In the genomic region with DNA sequence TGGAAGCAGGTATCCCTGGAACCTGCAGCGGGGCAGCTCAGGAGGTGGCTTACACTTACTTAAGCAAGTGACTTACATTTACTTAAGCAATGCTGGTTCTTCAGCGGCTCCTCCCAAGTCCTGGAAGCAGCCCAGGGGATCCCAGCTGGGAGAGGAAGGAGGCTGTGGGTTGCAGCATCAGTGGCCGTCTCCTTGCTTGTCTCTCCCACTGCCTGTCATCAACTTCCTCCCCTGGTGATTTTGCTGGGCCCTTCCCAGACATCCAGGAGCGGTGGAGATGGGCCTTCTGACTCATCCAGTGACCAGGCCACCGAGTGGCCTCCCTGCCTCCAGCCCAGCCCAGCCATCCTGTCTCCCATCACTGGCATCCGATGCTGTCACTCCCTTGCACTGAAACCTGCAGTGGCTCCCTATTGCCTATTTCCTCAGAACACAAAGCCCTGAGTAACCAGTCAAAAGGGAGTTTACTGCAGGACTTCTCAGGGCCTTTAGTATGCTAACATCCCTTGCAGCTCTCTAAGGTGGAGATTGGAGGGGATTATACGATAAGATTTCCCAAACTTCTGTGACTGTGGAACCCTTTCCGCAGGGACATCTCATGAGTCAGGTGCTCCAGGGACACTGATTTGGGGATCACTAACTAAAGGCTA, we compare ENCODE assay signal across 12 cellular contexts.
DNase-seq lines count a peak whose midpoint lies in the region; ATAC-seq and TF ChIP-seq lines count a peak whose summit lies in the region.
"Had no signal": no experiment of that assay in that cellular context is flagged by ENCODE, and none has a peak within 500 bp of the region (broad histone marks: within the 10 kb centered on the region; RNA-seq: fewer than 3 reads in every experiment).

No MANE protein-coding gene starts in this region.

- no peaks in the 10 kb centered on the region for H3K36me3 ChIP-seq in mammary epithelial cell (ENCODE audit: insufficient read depth, low read length)

- H3K9me3 Mint-ChIP-seq in MCF 10A (ENCODE audit: unreplicated experiment) = no peaks in the 10 kb centered on the region
- H3K9me3 Mint-ChIP-seq: activated naive CD8-positive, alpha-beta T cell treated with anti-CD3 and anti-CD28 coated beads, Interleukin-2, amount 50 U/mL, for 24 hours had no signal

- H3K4me3 Mint-ChIP-seq in MCF 10A (ENCODE audit: unreplicated experiment) = no peak overlapping the region
- H3K4me3 Mint-ChIP-seq: activated CD8-positive, alpha-beta memory T cell treated with anti-CD3 and anti-CD28 coated beads, Interleukin-2, amount 10 ng/mL, durations not matched to agents 7 days and 5 days; activated naive CD8-positive, alpha-beta T cell treated with anti-CD3 and anti-CD28 coated beads, Interleukin-2, amount 50 U/mL, for 24 hours had no signal

- H3K9me3 ChIP-seq in mammary epithelial cell (replicated peaks; ENCODE audit: insufficient read depth, low read length) = peaks cover 29% of the 10 kb centered on the region

- H3K4me3 ChIP-seq in mammary epithelial cell (replicated peaks in 1 of 3; ENCODE audit: insufficient read depth in 1 of 3, low read depth in 2 of 3, low read length in 3 of 3) = no peak overlapping the region
- H3K4me3 ChIP-seq in coronary artery = no peak overlapping the region
- no peak overlapping the region for H3K4me3 ChIP-seq in lower leg skin (ENCODE audit: low read depth, poor library complexity, severe bottlenecking)
- H3K4me3 ChIP-seq: dorsolateral prefrontal cortex had no signal

- POLR2A ChIA-PET in MCF 10A (lab: Yijun Ruan, JAX) = no interaction called here

- H3K4me1 ChIP-seq in mammary epithelial cell (ENCODE audit: insufficient read depth, low read length) = no peaks in the 10 kb centered on the region
- H3K4me1 ChIP-seq in foreskin keratinocyte = no peaks in the 10 kb centered on the region

- no peaks in the 10 kb centered on the region for H3K36me3 Mint-ChIP-seq in MCF 10A (ENCODE audit: insufficient read depth, unreplicated experiment)
- H3K36me3 Mint-ChIP-seq: activated CD8-positive, alpha-beta memory T cell treated with anti-CD3 and anti-CD28 coated beads, Interleukin-2, amount 10 ng/mL, durations not matched to agents 7 days and 5 days had no signal

- BruUV-seq in MCF 10A (replicated peaks; lab: Mats Ljungman, UMichigan) (no TSS peak), mammary epithelial cell (replicated peaks; lab: Mats Ljungman, UMichigan) (no TSS peak)

- H3K27ac Mint-ChIP-seq in MCF 10A (ENCODE audit: low read depth, unreplicated experiment) = no peak overlapping the region
- H3K27ac Mint-ChIP-seq: activated CD8-positive, alpha-beta memory T cell treated with anti-CD3 and anti-CD28 coated beads, Interleukin-2, amount 10 ng/mL, durations not matched to agents 7 days and 5 days; activated naive CD8-positive, alpha-beta T cell treated with anti-CD3 and anti-CD28 coated beads, Interleukin-2, amount 50 U/mL, for 24 hours had no signal

- TF ChIP-seq CTCF in MCF 10A (IDR thresholded peaks at IDR 0.05; ENCODE audit: unreplicated experiment) = no peak
- TF ChIP-seq CTCF in mammary epithelial cell (conservative IDR thresholded peaks at IDR 0.05 in 1 of 2, IDR thresholded peaks at IDR 0.05 in 1 of 2; ENCODE audit: extremely low read depth in 1 of 2, insufficient read depth in 1 of 2, low read depth in 1 of 2, low read length in 2 of 2) = no peak
- TF ChIP-seq CTCF in coronary artery (IDR thresholded peaks at IDR 0.05) = no peak
- no peak for TF ChIP-seq CTCF in lower leg skin (IDR thresholded peaks at IDR 0.05)
- no peak for TF ChIP-seq CTCF in foreskin keratinocyte (conservative IDR thresholded peaks at IDR 0.05)

- no peaks in the 10 kb centered on the region for H3K79me2 ChIP-seq in mammary epithelial cell (ENCODE audit: insufficient read depth, low read length)

- no peaks in the 10 kb centered on the region for H3K27me3 ChIP-seq in mammary epithelial cell (ENCODE audit: insufficient read depth, low read length)
- H3K27me3 ChIP-seq in foreskin keratinocyte = peaks cover 3% of the 10 kb centered on the region
- H3K27me3 ChIP-seq: dorsolateral prefrontal cortex had no signal

- H3K27me3 Mint-ChIP-seq in MCF 10A (ENCODE audit: insufficient read depth, unreplicated experiment) = peaks cover 64% of the 10 kb centered on the region
- H3K27me3 Mint-ChIP-seq: activated naive CD8-positive, alpha-beta T cell treated with anti-CD3 and anti-CD28 coated beads, Interleukin-2, amount 50 U/mL, for 24 hours had no signal

- in situ Hi-C loops in mammary epithelial cell (cut with MboI; ENCODE audit: low sequenced_read_pairs in 2 of 2) = no loop called here

- no peaks in the 10 kb centered on the region for H4K20me1 ChIP-seq in mammary epithelial cell (ENCODE audit: insufficient read depth, low read length)

- intact Hi-C loops in MCF 10A (cut with micrococcal nuclease) (no loop called here), mammary epithelial cell (cut with micrococcal nuclease) (no loop called here), lower leg skin (cut with DNase I; ENCODE audit: low total_unique reads) (no loop called here)

- no peak for ATAC-seq in foreskin keratinocyte
- ATAC-seq: activated CD8-positive, alpha-beta memory T cell treated with anti-CD3 and anti-CD28 coated beads, Interleukin-2, amount 10 ng/mL, durations not matched to agents 7 days and 5 days; activated naive CD8-positive, alpha-beta T cell treated with anti-CD3 and anti-CD28 coated beads, Interleukin-2, amount 50 U/mL, for 24 hours had no signal

- TF ChIP-seq POLR2A in lower leg skin (IDR thresholded peaks at IDR 0.05) = no peak

- no peak overlapping the region for H3K9ac ChIP-seq in mammary epithelial cell (ENCODE audit: insufficient read depth, low read length)

- no peak overlapping the region for H3K27ac ChIP-seq in mammary epithelial cell (ENCODE audit: insufficient read depth, low read depth, low read length)
- no peak overlapping the region for H3K27ac ChIP-seq in coronary artery
- no peak overlapping the region for H3K27ac ChIP-seq in foreskin keratinocyte
- H3K27ac ChIP-seq: dorsolateral prefrontal cortex had no signal

- H3K4me2 ChIP-seq in mammary epithelial cell (ENCODE audit: insufficient read depth, low read depth, low read length) = no peak overlapping the region

- 53% methylated on average over 8 of the region's 8 CpGs for WGBS in mammary epithelial cell (ENCODE audit: low coverage, missing lambda C conversion rate)
- 62 to 71% methylated on average over 8 of the region's 8 CpGs for WGBS in lower leg skin, 2 donors

- H2AFZ ChIP-seq in mammary epithelial cell (ENCODE audit: low read depth, low read length) = no peak overlapping the region

- CTCF ChIA-PET in MCF 10A (lab: Yijun Ruan, JAX) (interaction anchor here (1.0 kb wide), 1 partner anchor 163 kb away, joined by 3 read pairs; no protein-coding TSS in a partner anchor), mammary epithelial cell (lab: Charles Lee; ENCODE audit: low non-redundant PET) (no interaction called here)

- dilution Hi-C loops in mammary epithelial cell (cut with HindIII; ENCODE audit: low sequenced_read_pairs) = loop anchor here (5.0 kb wide), 1 partner anchor 84 kb away; no protein-coding TSS in a partner anchor

- peaks cover 6% of the 10 kb centered on the region for H3K4me1 Mint-ChIP-seq in MCF 10A (ENCODE audit: insufficient read depth, unreplicated experiment)
- H3K4me1 Mint-ChIP-seq: activated CD8-positive, alpha-beta memory T cell treated with anti-CD3 and anti-CD28 coated beads, Interleukin-2, amount 10 ng/mL, durations not matched to agents 7 days and 5 days; activated naive CD8-positive, alpha-beta T cell treated with anti-CD3 and anti-CD28 coated beads, Interleukin-2, amount 50 U/mL, for 24 hours had no signal

- peak; percentile 32 for DNase-seq in MCF 10A (ENCODE audit: unreplicated experiment)
- no peak for DNase-seq in mammary epithelial cell
- DNase-seq in coronary artery (ENCODE audit: low spot score) = peak; percentile 72
- DNase-seq in lower leg skin (ENCODE audit: low spot score in 2 of 2) = peak; percentile 69 to 88
- no peak for DNase-seq in stimulated activated CD4-positive, alpha-beta T cell treated with anti-CD3 and anti-CD28 coated beads, Interleukin-4, amount 100 ng/mL, for 4 hours
- DNase-seq in HuH-7.5 (ENCODE audit: low spot score) = no peak
- no peak for DNase-seq in foreskin keratinocyte
- DNase-seq in DMS79 treated with DMSO at 0.1 percent for 48 hours (lab: John Stamatoyannopoulos, UW) = no peak
- DNase-seq: activated CD8-positive, alpha-beta memory T cell treated with anti-CD3 and anti-CD28 coated beads, Interleukin-2, amount 10 ng/mL, durations not matched to agents 7 days and 5 days; activated naive CD8-positive, alpha-beta T cell treated with anti-CD3 and anti-CD28 coated beads, Interleukin-2, amount 50 U/mL, for 24 hours; midbrain had no signal

Comparison
In these comparisons a context has a peak if more than half of its experiments do, and no peak if none do; other contexts are left out.
1. DNase-seq: peak in MCF 10A (single experiment), coronary artery (single experiment) and lower leg skin (2 of 2); none in mammary epithelial cell (single experiment), stimulated activated CD4-positive, alpha-beta T cell treated with anti-CD3 and anti-CD28 coated beads, Interleukin-4, amount 100 ng/mL, for 4 hours (0 of 2), HuH-7.5 (single experiment), foreskin keratinocyte (0 of 2) and DMS79 treated with DMSO at 0.1 percent for 48 hours (single experiment).